Comparison of ENCODE assay signal across 1 cellular context in genomic region chr5:137296213-137296702, GRCh38.
TF ChIP-seq lines count a peak whose summit lies in the region.

No MANE protein-coding gene starts in this region.

TF ChIP-seq in HEK293, 187 proteins besides CTCF, POLR2A, EP300 and RAD21 (continued from another document):
- TF ChIP-seq AEBP2 (tag by site-specific recombination; IDR thresholded peaks at IDR 0.05; ENCODE audit: borderline replicate concordance) (no peak), ZNF2 (tag by site-specific recombination; IDR thresholded peaks at IDR 0.05) (0 out of 2 replicates have a peak, but pooled peaks have one; percentile 33), ZNF366 (tag by site-specific recombination; conservative IDR thresholded peaks at IDR 0.05) (peak; percentile 55; the same call in 1 of the 2 replicates), ZNF155 (tag by site-specific recombination; IDR thresholded peaks at IDR 0.05) (no peak), FEZF1 (tag by site-specific recombination; IDR thresholded peaks at IDR 0.05) (peak; percentile 77), ZNF394 (tag by site-specific recombination; IDR thresholded peaks at IDR 0.05; ENCODE audit: borderline replicate concordance) (peak; percentile 39; the same call in 1 of the 2 replicates), TRIM28 (IDR thresholded peaks at IDR 0.05; ENCODE audit: borderline replicate concordance, low read length) (0 out of 2 replicates have a peak, but pooled peaks have one; percentile 19), KLF8 (tag by site-specific recombination; IDR thresholded peaks at IDR 0.05) (peak; percentile 50), WT1 (tag by site-specific recombination; IDR thresholded peaks at IDR 0.05) (peak; percentile 45; the same call in 1 of the 2 replicates), ZSCAN30 (tag by site-specific recombination; IDR thresholded peaks at IDR 0.05) (no peak), ZBTB17 (tag by site-specific recombination; IDR thresholded peaks at IDR 0.05) (peak; percentile 81), ZBTB44 (tag by site-specific recombination; IDR thresholded peaks at IDR 0.05) (peak; percentile 70), ZNF266 (tag by site-specific recombination; IDR thresholded peaks at IDR 0.05; ENCODE audit: low read depth) (no peak), ZSCAN23 (tag by site-specific recombination; IDR thresholded peaks at IDR 0.05) (0 out of 2 replicates have a peak, but pooled peaks have one; percentile 30), ZNF571 (tag by site-specific recombination; IDR thresholded peaks at IDR 0.05) (no peak), ZNF555 (tag by site-specific recombination; conservative IDR thresholded peaks at IDR 0.05) (no peak), ZNF777 (tag by site-specific recombination; IDR thresholded peaks at IDR 0.05; ENCODE audit: borderline replicate concordance) (no peak), ZBTB8A (tag by site-specific recombination; IDR thresholded peaks at IDR 0.05) (0 out of 2 replicates have a peak, but pooled peaks have one; percentile 23), ZNF560 (tag by site-specific recombination; IDR thresholded peaks at IDR 0.05; ENCODE audit: borderline replicate concordance) (no peak), SP3 (tag by site-specific recombination; IDR thresholded peaks at IDR 0.05) (peak; percentile 12; the same call in 1 of the 2 replicates), SP7 (tag by site-specific recombination; IDR thresholded peaks at IDR 0.05) (peak; percentile 44), ZBTB21 (tag by site-specific recombination; IDR thresholded peaks at IDR 0.05) (peak; percentile 91), GLIS2 (tag by site-specific recombination; IDR thresholded peaks at IDR 0.05) (no peak), MYNN (tag by site-specific recombination; IDR thresholded peaks at IDR 0.05; ENCODE audit: borderline replicate concordance) (no peak), ZNF335 (tag by site-specific recombination; conservative IDR thresholded peaks at IDR 0.05) (peak; percentile 76), PRDM10 (tag by site-specific recombination; IDR thresholded peaks at IDR 0.05) (peak; percentile 26; the same call in 1 of the 2 replicates)
- TF ChIP-seq, protein P1, sequence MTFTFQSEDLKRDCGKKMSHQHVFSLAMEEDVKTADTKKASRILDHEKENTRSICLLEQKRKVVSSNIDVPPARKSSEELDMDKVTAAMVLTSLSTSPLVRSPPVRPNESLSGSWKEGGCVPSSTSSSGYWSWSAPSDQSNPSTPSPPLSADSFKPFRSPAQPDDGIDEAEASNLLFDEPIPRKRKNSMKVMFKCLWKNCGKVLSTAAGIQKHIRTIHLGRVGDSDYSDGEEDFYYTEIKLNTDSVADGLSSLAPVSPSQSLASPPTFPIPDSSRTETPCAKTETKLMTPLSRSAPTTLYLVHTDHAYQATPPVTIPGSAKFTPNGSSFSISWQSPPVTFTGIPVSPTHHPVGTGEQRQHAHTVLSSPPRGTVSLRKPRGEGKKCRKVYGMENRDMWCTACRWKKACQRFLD (tag by site-specific recombination; IDR thresholded peaks at IDR 0.05): no peak
- TF ChIP-seq, protein P2, sequence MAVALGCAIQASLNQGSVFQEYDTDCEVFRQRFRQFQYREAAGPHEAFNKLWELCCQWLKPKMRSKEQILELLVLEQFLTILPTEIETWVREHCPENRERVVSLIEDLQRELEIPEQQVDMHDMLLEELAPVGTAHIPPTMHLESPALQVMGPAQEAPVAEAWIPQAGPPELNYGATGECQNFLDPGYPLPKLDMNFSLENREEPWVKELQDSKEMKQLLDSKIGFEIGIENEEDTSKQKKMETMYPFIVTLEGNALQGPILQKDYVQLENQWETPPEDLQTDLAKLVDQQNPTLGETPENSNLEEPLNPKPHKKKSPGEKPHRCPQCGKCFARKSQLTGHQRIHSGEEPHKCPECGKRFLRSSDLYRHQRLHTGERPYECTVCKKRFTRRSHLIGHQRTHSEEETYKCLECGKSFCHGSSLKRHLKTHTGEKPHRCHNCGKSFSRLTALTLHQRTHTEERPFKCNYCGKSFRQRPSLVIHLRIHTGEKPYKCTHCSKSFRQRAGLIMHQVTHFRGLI (tag by site-specific recombination; IDR thresholded peaks at IDR 0.05): peak; percentile 77; the same call in 1 of the 2 replicates
- TF ChIP-seq, protein P3, sequence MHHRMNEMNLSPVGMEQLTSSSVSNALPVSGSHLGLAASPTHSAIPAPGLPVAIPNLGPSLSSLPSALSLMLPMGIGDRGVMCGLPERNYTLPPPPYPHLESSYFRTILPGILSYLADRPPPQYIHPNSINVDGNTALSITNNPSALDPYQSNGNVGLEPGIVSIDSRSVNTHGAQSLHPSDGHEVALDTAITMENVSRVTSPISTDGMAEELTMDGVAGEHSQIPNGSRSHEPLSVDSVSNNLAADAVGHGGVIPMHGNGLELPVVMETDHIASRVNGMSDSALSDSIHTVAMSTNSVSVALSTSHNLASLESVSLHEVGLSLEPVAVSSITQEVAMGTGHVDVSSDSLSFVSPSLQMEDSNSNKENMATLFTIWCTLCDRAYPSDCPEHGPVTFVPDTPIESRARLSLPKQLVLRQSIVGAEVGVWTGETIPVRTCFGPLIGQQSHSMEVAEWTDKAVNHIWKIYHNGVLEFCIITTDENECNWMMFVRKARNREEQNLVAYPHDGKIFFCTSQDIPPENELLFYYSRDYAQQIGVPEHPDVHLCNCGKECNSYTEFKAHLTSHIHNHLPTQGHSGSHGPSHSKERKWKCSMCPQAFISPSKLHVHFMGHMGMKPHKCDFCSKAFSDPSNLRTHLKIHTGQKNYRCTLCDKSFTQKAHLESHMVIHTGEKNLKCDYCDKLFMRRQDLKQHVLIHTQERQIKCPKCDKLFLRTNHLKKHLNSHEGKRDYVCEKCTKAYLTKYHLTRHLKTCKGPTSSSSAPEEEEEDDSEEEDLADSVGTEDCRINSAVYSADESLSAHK (tag by site-specific recombination; IDR thresholded peaks at IDR 0.05): no peak
- TF ChIP-seq, protein P4, sequence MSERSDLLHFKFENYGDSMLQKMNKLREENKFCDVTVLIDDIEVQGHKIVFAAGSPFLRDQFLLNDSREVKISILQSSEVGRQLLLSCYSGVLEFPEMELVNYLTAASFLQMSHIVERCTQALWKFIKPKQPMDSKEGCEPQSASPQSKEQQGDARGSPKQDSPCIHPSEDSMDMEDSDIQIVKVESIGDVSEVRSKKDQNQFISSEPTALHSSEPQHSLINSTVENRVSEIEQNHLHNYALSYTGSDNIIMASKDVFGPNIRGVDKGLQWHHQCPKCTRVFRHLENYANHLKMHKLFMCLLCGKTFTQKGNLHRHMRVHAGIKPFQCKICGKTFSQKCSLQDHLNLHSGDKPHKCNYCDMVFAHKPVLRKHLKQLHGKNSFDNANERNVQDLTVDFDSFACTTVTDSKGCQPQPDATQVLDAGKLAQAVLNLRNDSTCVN (tag by site-specific recombination; optimal IDR thresholded peaks at IDR 0.05): no peak
- TF ChIP-seq, protein P5, sequence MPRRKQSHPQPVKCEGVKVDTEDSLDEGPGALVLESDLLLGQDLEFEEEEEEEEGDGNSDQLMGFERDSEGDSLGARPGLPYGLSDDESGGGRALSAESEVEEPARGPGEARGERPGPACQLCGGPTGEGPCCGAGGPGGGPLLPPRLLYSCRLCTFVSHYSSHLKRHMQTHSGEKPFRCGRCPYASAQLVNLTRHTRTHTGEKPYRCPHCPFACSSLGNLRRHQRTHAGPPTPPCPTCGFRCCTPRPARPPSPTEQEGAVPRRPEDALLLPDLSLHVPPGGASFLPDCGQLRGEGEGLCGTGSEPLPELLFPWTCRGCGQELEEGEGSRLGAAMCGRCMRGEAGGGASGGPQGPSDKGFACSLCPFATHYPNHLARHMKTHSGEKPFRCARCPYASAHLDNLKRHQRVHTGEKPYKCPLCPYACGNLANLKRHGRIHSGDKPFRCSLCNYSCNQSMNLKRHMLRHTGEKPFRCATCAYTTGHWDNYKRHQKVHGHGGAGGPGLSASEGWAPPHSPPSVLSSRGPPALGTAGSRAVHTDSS (tag by site-specific recombination; IDR thresholded peaks at IDR 0.05): no peak
- TF ChIP-seq, protein P6, sequence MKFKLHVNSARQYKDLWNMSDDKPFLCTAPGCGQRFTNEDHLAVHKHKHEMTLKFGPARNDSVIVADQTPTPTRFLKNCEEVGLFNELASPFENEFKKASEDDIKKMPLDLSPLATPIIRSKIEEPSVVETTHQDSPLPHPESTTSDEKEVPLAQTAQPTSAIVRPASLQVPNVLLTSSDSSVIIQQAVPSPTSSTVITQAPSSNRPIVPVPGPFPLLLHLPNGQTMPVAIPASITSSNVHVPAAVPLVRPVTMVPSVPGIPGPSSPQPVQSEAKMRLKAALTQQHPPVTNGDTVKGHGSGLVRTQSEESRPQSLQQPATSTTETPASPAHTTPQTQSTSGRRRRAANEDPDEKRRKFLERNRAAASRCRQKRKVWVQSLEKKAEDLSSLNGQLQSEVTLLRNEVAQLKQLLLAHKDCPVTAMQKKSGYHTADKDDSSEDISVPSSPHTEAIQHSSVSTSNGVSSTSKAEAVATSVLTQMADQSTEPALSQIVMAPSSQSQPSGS (tag by site-specific recombination; IDR thresholded peaks at IDR 0.05; ENCODE audit: low read depth): peak; percentile 53; the same call in 1 of the 2 replicates
- TF ChIP-seq, protein P7, sequence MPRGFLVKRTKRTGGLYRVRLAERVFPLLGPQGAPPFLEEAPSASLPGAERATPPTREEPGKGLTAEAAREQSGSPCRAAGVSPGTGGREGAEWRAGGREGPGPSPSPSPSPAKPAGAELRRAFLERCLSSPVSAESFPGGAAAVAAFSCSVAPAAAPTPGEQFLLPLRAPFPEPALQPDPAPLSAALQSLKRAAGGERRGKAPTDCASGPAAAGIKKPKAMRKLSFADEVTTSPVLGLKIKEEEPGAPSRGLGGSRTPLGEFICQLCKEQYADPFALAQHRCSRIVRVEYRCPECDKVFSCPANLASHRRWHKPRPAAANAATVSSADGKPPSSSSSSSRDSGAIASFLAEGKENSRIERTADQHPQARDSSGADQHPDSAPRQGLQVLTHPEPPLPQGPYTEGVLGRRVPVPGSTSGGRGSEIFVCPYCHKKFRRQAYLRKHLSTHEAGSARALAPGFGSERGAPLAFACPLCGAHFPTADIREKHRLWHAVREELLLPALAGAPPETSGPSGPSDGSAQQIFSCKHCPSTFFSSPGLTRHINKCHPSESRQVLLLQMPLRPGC (tag by site-specific recombination; IDR thresholded peaks at IDR 0.05): peak; percentile 70; the same call in 1 of the 2 replicates
